In the genomic region with DNA sequence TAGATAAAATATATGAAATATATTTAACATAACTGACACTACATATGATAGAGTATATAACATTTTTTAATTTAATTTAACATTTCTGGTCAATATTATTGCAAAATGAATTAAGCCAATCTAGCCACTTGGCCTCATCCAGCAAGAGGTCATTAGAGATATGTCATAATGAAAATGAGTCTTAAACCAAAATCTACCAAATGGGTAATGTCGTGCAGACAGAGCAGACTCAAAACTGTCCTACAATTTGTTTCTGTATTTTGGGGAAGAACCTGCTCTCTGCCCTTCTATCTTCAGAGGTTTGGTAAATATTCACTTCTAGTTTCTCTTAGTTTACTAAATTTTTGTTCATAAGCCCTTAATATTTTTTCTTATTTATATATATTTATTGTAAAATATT, we compare ENCODE assay signal across 23 cellular contexts.
DNase-seq lines count a peak whose midpoint lies in the region; ATAC-seq, FAIRE-seq and TF ChIP-seq lines count a peak whose summit lies in the region.
"Had no signal": no experiment of that assay in that cellular context is flagged by ENCODE, and none has a peak within 500 bp of the region (broad histone marks: within the 10 kb centered on the region; RNA-seq: fewer than 3 reads in every experiment).

No MANE protein-coding gene starts in this region.

- peak; percentile 75 for DNase-seq in GM12865 (ENCODE audit: low read depth)
- DNase-seq in GM19239 (ENCODE audit: insufficient read length, low spot score): no peak
- no peak for DNase-seq in glomerular visceral epithelial cell (ENCODE audit: extremely low spot score)
- no peak for DNase-seq in pons (ENCODE audit: low spot score)
- DNase-seq in activated T-cell treated with anti-CD3 and anti-CD28 coated beads, Interleukin-2, amount 50 U/mL, for 24 hours: no peak
- DNase-seq: activated CD4-positive, alpha-beta T cell treated with anti-CD3 and anti-CD28 coated beads, Interleukin-2, amount 50 U/mL, for 1 hour; activated naive CD4-positive, alpha-beta T cell treated with anti-CD3 and anti-CD28 coated beads for 36 hours; C1 segment of cervical spinal cord; DMS53; GM23248; heart right ventricle; mammary epithelial cell; naive B cell; NCI-H1436; NCI-H226; pancreas; RPMI8226; stimulated activated CD4-positive, alpha-beta T cell treated with anti-CD3 and anti-CD28 coated beads, Interleukin-2, amount 100 ng/mL, for 48 hours; uterus had no signal

- no peaks in the 10 kb centered on the region for H3K9me3 Mint-ChIP-seq in activated T-cell treated with anti-CD3 and anti-CD28 coated beads, Interleukin-2, amount 50 U/mL, for 24 hours
- H3K9me3 Mint-ChIP-seq: activated naive CD4-positive, alpha-beta T cell treated with anti-CD3 and anti-CD28 coated beads for 36 hours had no signal

- H3K4me1 Mint-ChIP-seq in activated T-cell treated with anti-CD3 and anti-CD28 coated beads, Interleukin-2, amount 50 U/mL, for 24 hours (ENCODE audit: low read depth): peaks cover 6% of the 10 kb centered on the region
- H3K4me1 Mint-ChIP-seq: naive B cell had no signal

- H3K27ac Mint-ChIP-seq in activated T-cell treated with anti-CD3 and anti-CD28 coated beads, Interleukin-2, amount 50 U/mL, for 24 hours: no peak overlapping the region
- H3K27ac Mint-ChIP-seq: activated naive CD4-positive, alpha-beta T cell treated with anti-CD3 and anti-CD28 coated beads for 36 hours; naive B cell had no signal

- peaks cover 7% of the 10 kb centered on the region for H3K27me3 Mint-ChIP-seq in activated T-cell treated with anti-CD3 and anti-CD28 coated beads, Interleukin-2, amount 50 U/mL, for 24 hours

- no peak for TF ChIP-seq CTCF in GM12865 (IDR thresholded peaks at IDR 0.05; ENCODE audit: insufficient read depth, low read depth, low read length, missing control alignments)

- H3K36me3 Mint-ChIP-seq in activated T-cell treated with anti-CD3 and anti-CD28 coated beads, Interleukin-2, amount 50 U/mL, for 24 hours (ENCODE audit: low read depth): no peaks in the 10 kb centered on the region
- H3K36me3 Mint-ChIP-seq: naive B cell had no signal

- ATAC-seq in HG02623 (IDR thresholded peaks at IDR 0.05; ENCODE audit: unreplicated experiment): peak; percentile 56
- ATAC-seq in HG03196 (IDR thresholded peaks at IDR 0.05; ENCODE audit: unreplicated experiment): peak; percentile 66
- ATAC-seq in HG03342 (IDR thresholded peaks at IDR 0.05; ENCODE audit: unreplicated experiment): no peak
- ATAC-seq: heart right ventricle, pancreas had no signal

- FAIRE-seq in GM19239 (lab: Jason Lieb, UNC): peak; percentile 28

- no peak overlapping the region for H3K4me3 Mint-ChIP-seq in activated T-cell treated with anti-CD3 and anti-CD28 coated beads, Interleukin-2, amount 50 U/mL, for 24 hours
- H3K4me3 Mint-ChIP-seq: activated naive CD4-positive, alpha-beta T cell treated with anti-CD3 and anti-CD28 coated beads for 36 hours; naive B cell had no signal

- no peak overlapping the region for H3K4me3 ChIP-seq in GM12865 (ENCODE audit: low read depth, low read length)
- H3K4me3 ChIP-seq: ascending aorta, GM23248, heart right ventricle, pancreas, uterus had no signal
